Comparison of ENCODE assay signal across 8 cellular contexts in genomic region chr11:118448294-118448693, GRCh38. TPM values are rescaled to one million over a fixed set of nuclear protein-coding genes. Genes with fewer than 3 reads are reported as not detected.
A peak's percentile ranks its signal among the peaks of the same experiment; 100 is the strongest.
DNase-seq lines count a peak whose midpoint lies in the region; ATAC-seq and TF ChIP-seq lines count a peak whose summit lies in the region.
"Had no signal": no experiment of that assay in that cellular context is flagged by ENCODE, and none has a peak within 500 bp of the region (broad histone marks: within the 10 kb centered on the region; RNA-seq: fewer than 3 reads in every experiment).

No MANE protein-coding gene starts in this region.

- H3K36me3 Mint-ChIP-seq in osteocyte (ENCODE audit: unreplicated experiment), result peaks cover 4% of the 10 kb centered on the region

- H3K4me1 Mint-ChIP-seq in osteocyte (ENCODE audit: unreplicated experiment), result peaks cover 15% of the 10 kb centered on the region

- ATAC-seq in GM18867 (IDR thresholded peaks at IDR 0.05; ENCODE audit: unreplicated experiment) (peak; percentile 80), GM21786 (IDR thresholded peaks at IDR 0.05; ENCODE audit: unreplicated experiment) (peak; percentile 87), HG03575 (IDR thresholded peaks at IDR 0.05; ENCODE audit: extremely low read depth, insufficient number of reproducible peaks, low FRiP score, unreplicated experiment) (peak; percentile 43)

- no peak for TF ChIP-seq CTCF in foreskin fibroblast (IDR thresholded peaks at IDR 0.05; ENCODE audit: low read depth, low read length)
- no peak for TF ChIP-seq CTCF in osteocyte (IDR thresholded peaks at IDR 0.05)

- DNase-seq in foreskin fibroblast, result peak; percentile 60 to 80
- DNase-seq in NCI-H1436 treated with DMSO at 0.1 percent for 48 hours (lab: John Stamatoyannopoulos, UW), result no peak
- DNase-seq in SW 1271 (lab: John Stamatoyannopoulos, UW), result no peak
- DNase-seq in osteocyte (ENCODE audit: extremely low spot score, unreplicated experiment), result no peak
- DNase-seq: NCI-H526 had no signal

- H3K9me3 Mint-ChIP-seq in osteocyte (ENCODE audit: unreplicated experiment), result no peaks in the 10 kb centered on the region

- no peak overlapping the region for H3K4me3 Mint-ChIP-seq in osteocyte (ENCODE audit: unreplicated experiment)

- H3K4me3 ChIP-seq in foreskin fibroblast (ENCODE audit: low read depth in 1 of 2, low read length in 2 of 2), result no peak overlapping the region

- no peaks in the 10 kb centered on the region for H3K27me3 Mint-ChIP-seq in osteocyte (ENCODE audit: unreplicated experiment)

- H3K27ac Mint-ChIP-seq in osteocyte (ENCODE audit: unreplicated experiment), result no peak overlapping the region

RNA-seq across cellular contexts. Expression of gene KMT2A, which starts 12.0 kb away (rescaled TPM):
- 56.8 and 62.6 TPM in 2 replicates for total RNA-seq in osteocyte

RNA-seq across cellular contexts. Expression of gene ATP5MG, which starts 46.9 kb away (rescaled TPM):
- total RNA-seq in osteocyte, result 142 and 171 TPM in 2 replicates

Comparison
In these comparisons a context has a peak if more than half of its experiments do, and no peak if none do; other contexts are left out.
1. DNase-seq: peak in foreskin fibroblast (2 of 2); none in NCI-H1436 treated with DMSO at 0.1 percent for 48 hours (single experiment), SW 1271 (0 of 2) and osteocyte (single experiment).
2. Peak in every context shown above with its lines, with median percentiles within 50 percentile points of each other: ATAC-seq.